1 cellular context compared by ENCODE assay signal in genomic region chr20:57480444-57481152, GRCh38.
TF ChIP-seq lines count a peak whose summit lies in the region.

No MANE protein-coding gene starts in this region.

TF ChIP-seq in GM12878, 131 proteins besides CTCF, POLR2A, EP300 and RAD21 (continued from another document):
- TF ChIP-seq ZBTB40 (IDR thresholded peaks at IDR 0.05; ENCODE audit: borderline replicate concordance) (0 out of 2 replicates have a peak, but pooled peaks have one; percentile 43), ESRRA (IDR thresholded peaks at IDR 0.05; ENCODE audit: low read length) (no peak), EGR1 (IDR thresholded peaks at IDR 0.05; ENCODE audit: borderline replicate concordance in 1 of 2, low read depth in 2 of 2, low read length in 2 of 2) (peak in 1 of 2 experiments; percentile 75; a peak in 2 of 3 replicates), HDGF (IDR thresholded peaks at IDR 0.05) (no peak), MYC (IDR thresholded peaks at IDR 0.05; ENCODE audit: insufficient read depth, insufficient read length, insufficient replicate concordance, low read length, severe bottlenecking) (no peak), HDAC2 (IDR thresholded peaks at IDR 0.05) (peak; percentile 22; the same call in 1 of the 2 replicates), CBX3 (IDR thresholded peaks at IDR 0.05; ENCODE audit: borderline replicate concordance, low read depth) (no peak), NFYA (IDR thresholded peaks at IDR 0.05; ENCODE audit: borderline replicate concordance, low read depth, low read length) (no peak), CBX5 (IDR thresholded peaks at IDR 0.05; ENCODE audit: low read depth) (no peak), BCL11A (IDR thresholded peaks at IDR 0.05; ENCODE audit: low read depth, low read length) (peak; percentile 55; the same call in 1 of the 2 replicates), NR2C2 (IDR thresholded peaks at IDR 0.05; ENCODE audit: borderline replicate concordance, control insufficient read depth, insufficient read length, low read depth) (no peak), TCF7 (IDR thresholded peaks at IDR 0.05; ENCODE audit: borderline replicate concordance) (no peak), KAT2A (conservative IDR thresholded peaks at IDR 0.05; ENCODE audit: control insufficient read depth, low read depth, low read length) (no peak), ZNF592 (IDR thresholded peaks at IDR 0.05) (no peak), POLR2AphosphoS5 (IDR thresholded peaks at IDR 0.05; ENCODE audit: low read length) (no peak), SREBF2 (IDR thresholded peaks at IDR 0.05; ENCODE audit: low read length) (no peak), HDAC6 (IDR thresholded peaks at IDR 0.05; ENCODE audit: unreplicated experiment) (no peak), SP1 (IDR thresholded peaks at IDR 0.05; ENCODE audit: low read depth, low read length) (no peak), BMI1 (IDR thresholded peaks at IDR 0.05; ENCODE audit: borderline replicate concordance) (no peak), MLLT1 (IDR thresholded peaks at IDR 0.05) (no peak), SMARCA5 (IDR thresholded peaks at IDR 0.05) (no peak), CHD1 (IDR thresholded peaks at IDR 0.05; ENCODE audit: low read depth, low read length) (no peak), NR2C1 (IDR thresholded peaks at IDR 0.05) (no peak), ZNF622 (IDR thresholded peaks at IDR 0.05) (no peak), RELA (IDR thresholded peaks at IDR 0.05; ENCODE audit: borderline replicate concordance, partially characterized antibody) (no peak), SRF (IDR thresholded peaks at IDR 0.05; ENCODE audit: low read depth in 2 of 2, low read length in 2 of 2) (peak in 1 of 2 experiments; percentile 50; a peak in 1 of 4 replicates), TAF1 (IDR thresholded peaks at IDR 0.05; ENCODE audit: borderline replicate concordance, low read depth, low read length) (peak; percentile 53; the same call in 1 of the 2 replicates), RB1 (IDR thresholded peaks at IDR 0.05; ENCODE audit: borderline replicate concordance) (no peak; the same call in 1 of the 2 replicates), IRF5 (IDR thresholded peaks at IDR 0.05; ENCODE audit: borderline replicate concordance) (no peak), USF1 (IDR thresholded peaks at IDR 0.05; ENCODE audit: borderline replicate concordance, extremely low read length, insufficient read depth, low read depth, low read length) (peak; percentile 33), ZSCAN29 (IDR thresholded peaks at IDR 0.05) (no peak), CBFB (IDR thresholded peaks at IDR 0.05; ENCODE audit: low read depth) (peak; percentile 46; the same call in 1 of the 2 replicates), CHD4 (IDR thresholded peaks at IDR 0.05) (no peak), NBN (IDR thresholded peaks at IDR 0.05) (peak; percentile 77), SMC3 (IDR thresholded peaks at IDR 0.05; ENCODE audit: borderline replicate concordance, low read length) (no peak), NR2F1 (conservative IDR thresholded peaks at IDR 0.05) (0 out of 2 replicates have a peak, but pooled peaks have one; percentile 23), ATF7 (IDR thresholded peaks at IDR 0.05; ENCODE audit: low read depth) (peak; percentile 96), ZNF217 (IDR thresholded peaks at IDR 0.05) (no peak)
- TF ChIP-seq, protein P1, sequence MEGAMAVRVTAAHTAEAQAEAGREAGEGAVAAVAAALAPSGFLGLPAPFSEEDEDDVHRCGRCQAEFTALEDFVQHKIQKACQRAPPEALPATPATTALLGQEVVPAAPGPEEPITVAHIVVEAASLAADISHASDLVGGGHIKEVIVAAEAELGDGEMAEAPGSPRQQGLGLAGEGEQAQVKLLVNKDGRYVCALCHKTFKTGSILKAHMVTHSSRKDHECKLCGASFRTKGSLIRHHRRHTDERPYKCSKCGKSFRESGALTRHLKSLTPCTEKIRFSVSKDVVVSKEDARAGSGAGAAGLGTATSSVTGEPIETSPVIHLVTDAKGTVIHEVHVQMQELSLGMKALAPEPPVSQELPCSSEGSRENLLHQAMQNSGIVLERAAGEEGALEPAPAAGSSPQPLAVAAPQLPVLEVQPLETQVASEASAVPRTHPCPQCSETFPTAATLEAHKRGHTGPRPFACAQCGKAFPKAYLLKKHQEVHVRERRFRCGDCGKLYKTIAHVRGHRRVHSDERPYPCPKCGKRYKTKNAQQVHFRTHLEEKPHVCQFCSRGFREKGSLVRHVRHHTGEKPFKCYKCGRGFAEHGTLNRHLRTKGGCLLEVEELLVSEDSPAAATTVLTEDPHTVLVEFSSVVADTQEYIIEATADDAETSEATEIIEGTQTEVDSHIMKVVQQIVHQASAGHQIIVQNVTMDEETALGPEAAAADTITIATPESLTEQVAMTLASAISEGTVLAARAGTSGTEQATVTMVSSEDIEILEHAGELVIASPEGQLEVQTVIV (IDR thresholded peaks at IDR 0.05; ENCODE audit: borderline replicate concordance, partially characterized antibody), result no peak
- TF ChIP-seq, protein P2, sequence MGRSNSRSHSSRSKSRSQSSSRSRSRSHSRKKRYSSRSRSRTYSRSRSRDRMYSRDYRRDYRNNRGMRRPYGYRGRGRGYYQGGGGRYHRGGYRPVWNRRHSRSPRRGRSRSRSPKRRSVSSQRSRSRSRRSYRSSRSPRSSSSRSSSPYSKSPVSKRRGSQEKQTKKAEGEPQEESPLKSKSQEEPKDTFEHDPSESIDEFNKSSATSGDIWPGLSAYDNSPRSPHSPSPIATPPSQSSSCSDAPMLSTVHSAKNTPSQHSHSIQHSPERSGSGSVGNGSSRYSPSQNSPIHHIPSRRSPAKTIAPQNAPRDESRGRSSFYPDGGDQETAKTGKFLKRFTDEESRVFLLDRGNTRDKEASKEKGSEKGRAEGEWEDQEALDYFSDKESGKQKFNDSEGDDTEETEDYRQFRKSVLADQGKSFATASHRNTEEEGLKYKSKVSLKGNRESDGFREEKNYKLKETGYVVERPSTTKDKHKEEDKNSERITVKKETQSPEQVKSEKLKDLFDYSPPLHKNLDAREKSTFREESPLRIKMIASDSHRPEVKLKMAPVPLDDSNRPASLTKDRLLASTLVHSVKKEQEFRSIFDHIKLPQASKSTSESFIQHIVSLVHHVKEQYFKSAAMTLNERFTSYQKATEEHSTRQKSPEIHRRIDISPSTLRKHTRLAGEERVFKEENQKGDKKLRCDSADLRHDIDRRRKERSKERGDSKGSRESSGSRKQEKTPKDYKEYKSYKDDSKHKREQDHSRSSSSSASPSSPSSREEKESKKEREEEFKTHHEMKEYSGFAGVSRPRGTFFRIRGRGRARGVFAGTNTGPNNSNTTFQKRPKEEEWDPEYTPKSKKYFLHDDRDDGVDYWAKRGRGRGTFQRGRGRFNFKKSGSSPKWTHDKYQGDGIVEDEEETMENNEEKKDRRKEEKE (IDR thresholded peaks at IDR 0.05), result no peak
- TF ChIP-seq, protein P3, sequence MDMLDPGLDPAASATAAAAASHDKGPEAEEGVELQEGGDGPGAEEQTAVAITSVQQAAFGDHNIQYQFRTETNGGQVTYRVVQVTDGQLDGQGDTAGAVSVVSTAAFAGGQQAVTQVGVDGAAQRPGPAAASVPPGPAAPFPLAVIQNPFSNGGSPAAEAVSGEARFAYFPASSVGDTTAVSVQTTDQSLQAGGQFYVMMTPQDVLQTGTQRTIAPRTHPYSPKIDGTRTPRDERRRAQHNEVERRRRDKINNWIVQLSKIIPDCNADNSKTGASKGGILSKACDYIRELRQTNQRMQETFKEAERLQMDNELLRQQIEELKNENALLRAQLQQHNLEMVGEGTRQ (IDR thresholded peaks at IDR 0.05; ENCODE audit: borderline replicate concordance, low read depth, low read length), result no peak
- TF ChIP-seq, protein P4, sequence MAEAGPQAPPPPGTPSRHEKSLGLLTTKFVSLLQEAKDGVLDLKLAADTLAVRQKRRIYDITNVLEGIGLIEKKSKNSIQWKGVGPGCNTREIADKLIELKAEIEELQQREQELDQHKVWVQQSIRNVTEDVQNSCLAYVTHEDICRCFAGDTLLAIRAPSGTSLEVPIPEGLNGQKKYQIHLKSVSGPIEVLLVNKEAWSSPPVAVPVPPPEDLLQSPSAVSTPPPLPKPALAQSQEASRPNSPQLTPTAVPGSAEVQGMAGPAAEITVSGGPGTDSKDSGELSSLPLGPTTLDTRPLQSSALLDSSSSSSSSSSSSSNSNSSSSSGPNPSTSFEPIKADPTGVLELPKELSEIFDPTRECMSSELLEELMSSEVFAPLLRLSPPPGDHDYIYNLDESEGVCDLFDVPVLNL (IDR thresholded peaks at IDR 0.05; ENCODE audit: low read depth, low read length), result no peak
TF ChIP-seq in GM12878: peak in this region for 49.
